28 cellular contexts compared by ENCODE assay signal in genomic region chr7:80843018-80843671, GRCh38.
DNase-seq lines count a peak whose midpoint lies in the region; FAIRE-seq and TF ChIP-seq lines count a peak whose summit lies in the region.
"Had no signal": no experiment of that assay in that cellular context is flagged by ENCODE, and none has a peak within 500 bp of the region (broad histone marks: within the 10 kb centered on the region; RNA-seq: fewer than 3 reads in every experiment).

No MANE protein-coding gene starts in this region.

- H3K4me3 ChIP-seq in SK-N-MC (no peak overlapping the region), kidney (ENCODE audit: low read length in 2 of 2) (no peak overlapping the region)
- H3K4me3 ChIP-seq: ascending aorta; BLaER1 treated with 17β-estradiol and CSF1 and Interleukin-3, amounts not matched to agents 10 nM and 100 nM; esophagus squamous epithelium; gastrocnemius medialis; left lung; SJCRH30; testis had no signal

- no peaks in the 10 kb centered on the region for H3K4me1 ChIP-seq in kidney (ENCODE audit: control insufficient read depth in 1 of 2, insufficient read depth in 1 of 2, low read depth in 1 of 2, low read length in 2 of 2)
- H3K4me1 ChIP-seq: BLaER1 treated with 17β-estradiol and CSF1 and Interleukin-3, amounts not matched to agents 10 nM and 100 nM; gastrocnemius medialis; testis had no signal

- H3K9me3 ChIP-seq in SK-N-MC (ENCODE audit: low read depth, low read length) (no peaks in the 10 kb centered on the region), kidney (ENCODE audit: control insufficient read depth in 1 of 2, low read length in 2 of 2) (no peaks in the 10 kb centered on the region)
- H3K9me3 ChIP-seq: ascending aorta; BLaER1 treated with 17β-estradiol and CSF1 and Interleukin-3, amounts not matched to agents 10 nM and 100 nM; esophagus squamous epithelium; gastrocnemius medialis; left lung; SJCRH30; testis had no signal

- H3K36me3 ChIP-seq in SK-N-MC (ENCODE audit: insufficient read depth, low read length): no peaks in the 10 kb centered on the region
- H3K36me3 ChIP-seq in kidney (ENCODE audit: control insufficient read depth in 1 of 2, insufficient read depth in 2 of 2, low read length in 2 of 2): no peaks in the 10 kb centered on the region
- H3K36me3 ChIP-seq: ascending aorta; BLaER1 treated with 17β-estradiol and CSF1 and Interleukin-3, amounts not matched to agents 10 nM and 100 nM; esophagus squamous epithelium; gastrocnemius medialis; left lung; SJCRH30 had no signal

- peak; percentile 38 for FAIRE-seq in kidney (lab: Jason Lieb, UNC)
- FAIRE-seq: GM18507, urothelium cell line had no signal

- peak overlapping the region; percentile 49 for H3K27ac ChIP-seq in SK-N-MC
- no peak overlapping the region for H3K27ac ChIP-seq in kidney (ENCODE audit: low read depth in 2 of 2, low read length in 2 of 2)
- H3K27ac ChIP-seq: ascending aorta; BLaER1 treated with 17β-estradiol and CSF1 and Interleukin-3, amounts not matched to agents 10 nM and 100 nM; esophagus squamous epithelium; gastrocnemius medialis; SJCRH30; testis had no signal

- H3K9ac ChIP-seq in SK-N-MC (ENCODE audit: insufficient read length): no peak overlapping the region
- no peak overlapping the region for H3K9ac ChIP-seq in kidney (ENCODE audit: low read length in 2 of 2)
- H3K9ac ChIP-seq: BLaER1 treated with 17β-estradiol and CSF1 and Interleukin-3, amounts not matched to agents 10 nM and 100 nM had no signal

- intact Hi-C loops in kidney (cut with DNase I): no loop called here

- TF ChIP-seq CTCF in kidney (IDR thresholded peaks at IDR 0.05; ENCODE audit: borderline replicate concordance, extremely low read depth, insufficient read depth): no peak

- DNase-seq in DMS79 (lab: John Stamatoyannopoulos, UW) (peak; percentile 85), NCI-H1436 (lab: John Stamatoyannopoulos, UW) (peak; percentile 76), SK-N-MC (ENCODE audit: low read depth, low spot score) (no peak), kidney (no peak), AG20443 (ENCODE audit: low spot score) (no peak), NOMO-1 treated with DMSO at 0.1 percent for 48 hours (lab: John Stamatoyannopoulos, UW; ENCODE audit: unreplicated experiment) (no peak), NCI-H2081 (lab: John Stamatoyannopoulos, UW) (no peak)
- DNase-seq in activated CD4-positive, CD25-positive, alpha-beta regulatory T cell (lab: John Stamatoyannopoulos, UW): no peak
- DNase-seq: activated CD4-positive, alpha-beta T cell treated with anti-CD3 and anti-CD28 coated beads for 36 hours; activated effector memory CD4-positive, alpha-beta T cell treated with Interleukin-2 at 50 U/mL for 16 hours; central memory CD4-positive, alpha-beta T cell; DND-41; esophagus squamous epithelium; gastrocnemius medialis; HCEC 1CT; Karpas-422; left lung; mesendoderm; NCI-H2029 treated with DMSO at 0.1 percent for 48 hours; NCI-H510A treated with DMSO at 0.1 percent for 48 hours; stimulated activated naive CD8-positive, alpha-beta T cell treated with anti-CD3 and anti-CD28 coated beads, Interleukin-15, Interleukin-2, amounts not matched to agents 100 U/mL and 50 U/mL, for 24 hours; T-helper 17 cell; testis had no signal

Comparison
In these comparisons a context has a peak if more than half of its experiments do, and no peak if none do; other contexts are left out.
1. DNase-seq: peak in DMS79 (single experiment) and NCI-H1436 (single experiment); none in SK-N-MC (single experiment), kidney (single experiment), activated CD4-positive, CD25-positive, alpha-beta regulatory T cell (0 of 4), AG20443 (single experiment), NOMO-1 treated with DMSO at 0.1 percent for 48 hours (single experiment) and NCI-H2081 (0 of 2).